Comparison of ENCODE assay signal across 1 cellular context in the genomic region with DNA sequence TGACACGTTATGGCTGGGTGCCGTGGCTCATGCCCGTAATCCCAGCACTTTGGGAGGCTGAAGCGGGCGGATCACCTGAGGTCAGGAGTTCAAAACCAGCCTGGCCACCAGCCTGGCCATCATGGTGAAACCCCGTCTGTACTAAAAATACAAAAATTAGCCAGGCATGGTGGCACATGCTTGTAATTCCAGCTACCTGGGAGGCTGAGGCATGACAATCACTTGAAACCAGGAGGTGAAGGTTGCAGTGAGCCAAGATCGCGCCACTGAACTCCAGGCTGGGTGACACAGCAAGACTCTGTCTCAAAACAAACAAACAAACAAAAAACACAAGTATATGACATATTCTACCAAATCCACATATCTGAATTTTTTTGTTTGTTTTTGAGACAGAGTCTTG. TPM values are rescaled to one million over a fixed set of nuclear protein-coding genes. Genes with fewer than 3 reads are reported as not detected.
"Had no signal": no experiment of that assay in that cellular context is flagged by ENCODE, and none has a peak within 500 bp of the region (broad histone marks: within the 10 kb centered on the region; RNA-seq: fewer than 3 reads in every experiment).

No MANE protein-coding gene starts in this region.

RNA-seq across cellular contexts. Expression of a gene that starts 11.8 kb away (rescaled TPM):
- total RNA-seq: thoracic aorta had no signal
